ENCODE assay signal across 17 cellular contexts in genomic region chr2:71559080-71559827, GRCh38.
DNase-seq lines count a peak whose midpoint lies in the region; ATAC-seq, FAIRE-seq and TF ChIP-seq lines count a peak whose summit lies in the region.
"Had no signal": no experiment of that assay in that cellular context is flagged by ENCODE, and none has a peak within 500 bp of the region (broad histone marks: within the 10 kb centered on the region; RNA-seq: fewer than 3 reads in every experiment).

No MANE protein-coding gene starts in this region.

- H3K79me2 ChIP-seq in HepG2 (ENCODE audit: insufficient read depth, low read length) (no peaks in the 10 kb centered on the region), trophoblast cell (ENCODE audit: control insufficient read depth, insufficient read depth, low read length, poor library complexity) (no peaks in the 10 kb centered on the region)

- peak overlapping the region; percentile 50; the same call in 1 of the 2 replicates for H3K9ac ChIP-seq in HepG2 (ENCODE audit: insufficient read depth, low read depth, low read length)
- no peak overlapping the region for H3K9ac ChIP-seq in trophoblast cell (ENCODE audit: low read length)
- H3K9ac ChIP-seq: KMS-11 had no signal

- DNase-seq in Right ventricle myocardium superior (peak; percentile 24), left ventricle myocardium superior (no peak), WTC11 (ENCODE audit: low spot score) (no peak), HepG2 (ENCODE audit: low spot score) (no peak), trophoblast cell (no peak), esophagus muscularis mucosa (ENCODE audit: extremely low spot score) (no peak), dermis blood vessel endothelial cell (no peak)
- DNase-seq: GF-D8; NCI-H345; NCI-H526 treated with DMSO at 0.1 percent for 48 hours; NK-92 treated with Interleukin-12 subunit alpha and Interleukin-12 subunit beta, amount 100 ng/mL, for 24 hours had no signal

- H2AK5ac ChIP-seq in trophoblast cell (ENCODE audit: low read length) = no peak overlapping the region

- no peak for TF ChIP-seq POLR2A in HepG2 (IDR thresholded peaks at IDR 0.05; ENCODE audit: insufficient read depth in 1 of 2, low read depth in 2 of 2, low read length in 2 of 2)
- TF ChIP-seq POLR2A in esophagus muscularis mucosa (IDR thresholded peaks at IDR 0.05; ENCODE audit: low read depth) = no peak

- no peak overlapping the region for H4K12ac ChIP-seq in trophoblast cell (ENCODE audit: low read depth, low read length)

- no peak overlapping the region for H2BK5ac ChIP-seq in trophoblast cell (ENCODE audit: low read depth, low read length, poor library complexity)

- no peaks in the 10 kb centered on the region for H3K79me1 ChIP-seq in trophoblast cell (ENCODE audit: low read length)

- H4K91ac ChIP-seq in trophoblast cell (ENCODE audit: low read depth, low read length) = no peak overlapping the region

- peak overlapping the region; percentile 41; the same call in 1 of the 2 replicates for H3K27ac Mint-ChIP-seq in WTC11

- H3K4me2 ChIP-seq in HepG2 (ENCODE audit: low read depth, low read length) (peak overlapping the region; percentile 61), trophoblast cell (ENCODE audit: low read length) (no peak overlapping the region)
- H3K4me2 ChIP-seq: KMS-11 had no signal

- intact Hi-C loops in Right ventricle myocardium superior (cut with DNase I) = no loop called here
- intact Hi-C loops in left ventricle myocardium superior (cut with micrococcal nuclease) = no loop called here
- intact Hi-C loops in HepG2 (cut with micrococcal nuclease; ENCODE audit: unreplicated experiment) = no loop called here
- intact Hi-C loops in esophagus muscularis mucosa (cut with DNase I) = no loop called here

- no peaks in the 10 kb centered on the region for H3K9me3 Mint-ChIP-seq in WTC11

- H3K4me1 Mint-ChIP-seq in WTC11 = peaks cover 16% of the 10 kb centered on the region

- H2AFZ ChIP-seq in HepG2 (ENCODE audit: low read length) = no peak overlapping the region
- no peak overlapping the region for H2AFZ ChIP-seq in trophoblast cell (ENCODE audit: insufficient read depth, low read length, poor library complexity)

- BruUV-seq in HepG2 (replicated peaks; lab: Mats Ljungman, UMichigan) = no TSS peak

- no peak overlapping the region for H3K14ac ChIP-seq in trophoblast cell (ENCODE audit: low read length)

- TF ChIP-seq CTCF in WTC11 (IDR thresholded peaks at IDR 0.05) = no peak
- no peak for TF ChIP-seq CTCF in HepG2 (CRISPR knock-in tag; IDR thresholded peaks at IDR 0.05)
- no peak for TF ChIP-seq CTCF in esophagus muscularis mucosa (IDR thresholded peaks at IDR 0.05)

- H3K27me3 ChIP-seq in HepG2 (ENCODE audit: control insufficient read depth in 1 of 2, insufficient read depth in 2 of 2, low read length in 2 of 2) (peaks cover 0 to 5% of the 10 kb centered on the region in 2 experiments; a peak in 3 of 5 replicates), trophoblast cell (ENCODE audit: insufficient read depth, low read length) (no peaks in the 10 kb centered on the region), esophagus muscularis mucosa (no peaks in the 10 kb centered on the region)

- no peak for FAIRE-seq in HepG2 (lab: Jason Lieb, UNC)
- FAIRE-seq: GM12891, GM18507 had no signal

- in situ Hi-C loops in HepG2 (cut with HindIII; ENCODE audit: extremely low pct_ligation_motif_present, low pct_unique_long_range_greater_than_20kb) = no loop called here

- no peaks in the 10 kb centered on the region for H3K9me3 ChIP-seq in HepG2 (ENCODE audit: low read length)
- H3K9me3 ChIP-seq in trophoblast cell (ENCODE audit: insufficient read depth, low read depth, low read length) = no peaks in the 10 kb centered on the region
- H3K9me3 ChIP-seq in esophagus muscularis mucosa = no peaks in the 10 kb centered on the region
- H3K9me3 ChIP-seq: HAP-1 had no signal

- 47% methylated on average over 15 of the region's 15 CpGs for WGBS in HepG2 (ENCODE audit: low lambda C conversion rate)
- no CpG with 5 or more reads among the region's 15 CpGs for WGBS in trophoblast cell (ENCODE audit: extremely low coverage, insufficient coverage, insufficient read length)
- 82% methylated on average over 14 of the region's 15 CpGs for WGBS in esophagus muscularis mucosa

- H4K20me1 ChIP-seq in HepG2 (ENCODE audit: insufficient read depth, low read length) = no peaks in the 10 kb centered on the region

- TF ChIP-seq EP300 in HepG2 (IDR thresholded peaks at IDR 0.05; ENCODE audit: low read depth in 2 of 2, low read length in 2 of 2) (peak in 1 of 2 experiments; percentile 47; a peak in 1 of 4 replicates), HepG2 (CRISPR knock-in tag; IDR thresholded peaks at IDR 0.05; ENCODE audit: borderline replicate concordance) (0 out of 2 replicates have a peak, but pooled peaks have one; percentile 40), esophagus muscularis mucosa (IDR thresholded peaks at IDR 0.05) (no peak)

- H3K27ac ChIP-seq in HepG2 (ENCODE audit: extremely low read length, insufficient read depth, low read length) (no peak overlapping the region), trophoblast cell (ENCODE audit: low read depth, low read length) (no peak overlapping the region), esophagus muscularis mucosa (replicated peaks in 1 of 4) (no peak overlapping the region)
- H3K27ac ChIP-seq: C4-2B, KMS-11 had no signal

- H3K27me3 Mint-ChIP-seq in WTC11 (ENCODE audit: low read depth) = no peaks in the 10 kb centered on the region

- POLR2A ChIA-PET in WTC11 (lab: Charles Lee) = no interaction called here
- POLR2A ChIA-PET in HepG2 (lab: Yijun Ruan, JAX) = no interaction called here

- H3K23ac ChIP-seq in trophoblast cell (ENCODE audit: low read length) = no peak overlapping the region

- no peaks in the 10 kb centered on the region for H3K36me3 Mint-ChIP-seq in WTC11

- CTCF ChIA-PET in WTC11 (lab: Charles Lee) = interaction anchor here (1.2 to 2.3 kb wide), 4 partner anchors 31 to 365 kb away, joined by 3 to 8 read pairs (median 5); no protein-coding TSS in a partner anchor
- CTCF ChIA-PET in HepG2 (lab: Yijun Ruan, JAX; ENCODE audit: low intra/inter-chr PET ratio, low total read pairs) = no interaction called here

- H3K36me3 ChIP-seq in HepG2 (replicated peaks in 1 of 2; ENCODE audit: control insufficient read depth in 1 of 2, insufficient read depth in 2 of 2, low read length in 2 of 2) (no peaks in the 10 kb centered on the region), trophoblast cell (ENCODE audit: control insufficient read depth in 1 of 2, insufficient read depth in 2 of 2, low read length in 2 of 2) (peaks cover 8 to 10% of the 10 kb centered on the region in 2 experiments), esophagus muscularis mucosa (peaks cover 0 to 85% (median 58%) of the 10 kb centered on the region in 4 donors)
- H3K36me3 ChIP-seq: HAP-1 had no signal

- no peak for TF ChIP-seq RAD21 in HepG2 (CRISPR knock-in tag; IDR thresholded peaks at IDR 0.05)

- H3K4me3 ChIP-seq in HepG2 (replicated peaks in 1 of 3; ENCODE audit: insufficient read depth in 1 of 3, low read depth in 2 of 3, low read length in 3 of 3) (peak overlapping the region in 1 of 3 experiments; percentile 49; a peak in 1 of 6 replicates), trophoblast cell (ENCODE audit: low read depth, low read length) (peak overlapping the region; percentile 3), esophagus muscularis mucosa (no peak overlapping the region)
- H3K4me3 ChIP-seq: HAP-1 had no signal

- no peak overlapping the region for H4K8ac ChIP-seq in trophoblast cell (ENCODE audit: low read depth, low read length)

- H2BK120ac ChIP-seq in trophoblast cell (ENCODE audit: insufficient read depth, low read length, poor library complexity) = no peak overlapping the region

- ATAC-seq in Right ventricle myocardium superior (ENCODE audit: poor library complexity) (no peak), left ventricle myocardium superior (no peak), WTC11 (no peak), HepG2 (peak; percentile 10; the same call in 2 of the 3 replicates), GM21447 (IDR thresholded peaks at IDR 0.05; ENCODE audit: unreplicated experiment) (no peak)

- H3K4me1 ChIP-seq in HepG2 (ENCODE audit: insufficient read depth, low read length) (peaks cover 72% of the 10 kb centered on the region), trophoblast cell (ENCODE audit: control insufficient read depth in 1 of 2, insufficient read depth in 2 of 2, low read length in 2 of 2) (peaks cover 20 to 26% of the 10 kb centered on the region in 2 experiments), esophagus muscularis mucosa (no peaks in the 10 kb centered on the region)
- H3K4me1 ChIP-seq: HAP-1 had no signal

- H3K4ac ChIP-seq in trophoblast cell (ENCODE audit: low read depth, low read length) = no peak overlapping the region

- no peak overlapping the region for H3K18ac ChIP-seq in trophoblast cell (ENCODE audit: low read length)

- H3K4me3 Mint-ChIP-seq in WTC11 = no peak overlapping the region

- no peak overlapping the region for H2BK12ac ChIP-seq in trophoblast cell (ENCODE audit: low read length)

TF ChIP-seq in WTC11, 78 proteins besides CTCF, POLR2A, EP300 and RAD21:
- TF ChIP-seq GABPB1 (CRISPR knock-in tag; IDR thresholded peaks at IDR 0.05) = peak; percentile 99
- TF ChIP-seq RELA (CRISPR knock-in tag; IDR thresholded peaks at IDR 0.05; ENCODE audit: borderline replicate concordance) = no peak
- no peak for TF ChIP-seq FOXJ3 (CRISPR knock-in tag; IDR thresholded peaks at IDR 0.05; ENCODE audit: borderline replicate concordance)
TF ChIP-seq in WTC11: peak in this region for 1.

TF ChIP-seq in HepG2, 621 proteins besides CTCF, POLR2A, EP300 and RAD21 (continues in another document):
- TF ChIP-seq SOX6 (IDR thresholded peaks at IDR 0.05) (no peak), SOX6 (CRISPR knock-in tag; IDR thresholded peaks at IDR 0.05) (peak; percentile 46), HNRNPK (IDR thresholded peaks at IDR 0.05; ENCODE audit: low read depth, low read length, poor library complexity, severe bottlenecking) (no peak), SAP130 (CRISPR knock-in tag; IDR thresholded peaks at IDR 0.05; ENCODE audit: low read depth) (peak; percentile 42)
- TF ChIP-seq, protein P1, sequence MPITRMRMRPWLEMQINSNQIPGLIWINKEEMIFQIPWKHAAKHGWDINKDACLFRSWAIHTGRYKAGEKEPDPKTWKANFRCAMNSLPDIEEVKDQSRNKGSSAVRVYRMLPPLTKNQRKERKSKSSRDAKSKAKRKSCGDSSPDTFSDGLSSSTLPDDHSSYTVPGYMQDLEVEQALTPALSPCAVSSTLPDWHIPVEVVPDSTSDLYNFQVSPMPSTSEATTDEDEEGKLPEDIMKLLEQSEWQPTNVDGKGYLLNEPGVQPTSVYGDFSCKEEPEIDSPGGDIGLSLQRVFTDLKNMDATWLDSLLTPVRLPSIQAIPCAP (CRISPR knock-in tag; IDR thresholded peaks at IDR 0.05; ENCODE audit: low read depth) = no peak
